In genomic region chr6:3324262-3324942, GRCh38 we compare ENCODE assay signal across 8 cellular contexts.
DNase-seq lines count a peak whose midpoint lies in the region; ATAC-seq and TF ChIP-seq lines count a peak whose summit lies in the region.

No MANE protein-coding gene starts in this region.

- H3K4me3 ChIP-seq in body of pancreas: no peak overlapping the region
- no peak overlapping the region for H3K4me3 ChIP-seq in left lung
- no peak overlapping the region for H3K4me3 ChIP-seq in upper lobe of right lung
- H3K4me3 ChIP-seq in GM23338: no peak overlapping the region

- H3K4me2 ChIP-seq in GM23338: no peak overlapping the region

- no peaks in the 10 kb centered on the region for H3K27me3 Mint-ChIP-seq in activated CD8-positive, alpha-beta T cell treated with anti-CD3 and anti-CD28 coated beads for 36 hours
- H3K27me3 Mint-ChIP-seq in activated CD8-positive, alpha-beta T cell treated with anti-CD3 and anti-CD28 coated beads, Interleukin-2, amount 10 ng/mL, durations not matched to agents 7 days and 5 days (ENCODE audit: low read depth): peaks cover 8% of the 10 kb centered on the region
- H3K27me3 Mint-ChIP-seq in GM23338 (ENCODE audit: insufficient read depth, low read depth, poor library complexity): peaks cover 13% of the 10 kb centered on the region

- H4K20me1 ChIP-seq in GM23338 (replicated peaks; ENCODE audit: insufficient read depth): 0 out of 2 replicates have a peak, but pooled peaks cover 14% of the 10 kb centered on the region

- H3K9me3 ChIP-seq in body of pancreas (no peaks in the 10 kb centered on the region), left lung (no peaks in the 10 kb centered on the region), upper lobe of right lung (no peaks in the 10 kb centered on the region)

- peaks cover 11% of the 10 kb centered on the region for H3K4me1 Mint-ChIP-seq in activated CD8-positive, alpha-beta T cell treated with anti-CD3 and anti-CD28 coated beads for 36 hours (ENCODE audit: low read depth)
- peaks cover 3% of the 10 kb centered on the region for H3K4me1 Mint-ChIP-seq in activated CD8-positive, alpha-beta T cell treated with anti-CD3 and anti-CD28 coated beads, Interleukin-2, amount 10 ng/mL, durations not matched to agents 7 days and 5 days (ENCODE audit: low read depth)
- peaks cover 45% of the 10 kb centered on the region for H3K4me1 Mint-ChIP-seq in GM23338

- H3K27ac Mint-ChIP-seq in activated CD8-positive, alpha-beta T cell treated with anti-CD3 and anti-CD28 coated beads for 36 hours: no peak overlapping the region
- H3K27ac Mint-ChIP-seq in activated CD8-positive, alpha-beta T cell treated with anti-CD3 and anti-CD28 coated beads, Interleukin-2, amount 10 ng/mL, durations not matched to agents 7 days and 5 days: no peak overlapping the region
- H3K27ac Mint-ChIP-seq in GM23338: no peak overlapping the region

- TF ChIP-seq CTCF in activated CD8-positive, alpha-beta T cell treated with anti-CD3 and anti-CD28 coated beads for 36 hours (IDR thresholded peaks at IDR 0.05): no peak
- TF ChIP-seq CTCF in body of pancreas (IDR thresholded peaks at IDR 0.05) (no peak), left lung (IDR thresholded peaks at IDR 0.05) (no peak), upper lobe of right lung (IDR thresholded peaks at IDR 0.05) (no peak), GM23338 (conservative IDR thresholded peaks at IDR 0.05; ENCODE audit: low read depth in 2 of 2) (no peak)

- H3K4me1 ChIP-seq in body of pancreas (peaks cover 42% of the 10 kb centered on the region), left lung (peaks cover 9 to 13% of the 10 kb centered on the region in 2 donors), upper lobe of right lung (peaks cover 16% of the 10 kb centered on the region), GM23338 (ENCODE audit: insufficient read depth) (peaks cover 11% of the 10 kb centered on the region)

- H3K36me3 Mint-ChIP-seq in activated CD8-positive, alpha-beta T cell treated with anti-CD3 and anti-CD28 coated beads for 36 hours (ENCODE audit: low read depth): no peaks in the 10 kb centered on the region
- H3K36me3 Mint-ChIP-seq in activated CD8-positive, alpha-beta T cell treated with anti-CD3 and anti-CD28 coated beads, Interleukin-2, amount 10 ng/mL, durations not matched to agents 7 days and 5 days (ENCODE audit: low read depth): no peaks in the 10 kb centered on the region
- peaks cover 15% of the 10 kb centered on the region; the same call in 2 of the 3 replicates for H3K36me3 Mint-ChIP-seq in GM23338 (ENCODE audit: low read depth)

- H3K4me3 Mint-ChIP-seq in activated CD8-positive, alpha-beta T cell treated with anti-CD3 and anti-CD28 coated beads for 36 hours: no peak overlapping the region
- no peak overlapping the region for H3K4me3 Mint-ChIP-seq in activated CD8-positive, alpha-beta T cell treated with anti-CD3 and anti-CD28 coated beads, Interleukin-2, amount 10 ng/mL, durations not matched to agents 7 days and 5 days
- no peak overlapping the region for H3K4me3 Mint-ChIP-seq in GM23338

- H3K27ac ChIP-seq in body of pancreas (peak overlapping the region in 3 of 4 donors; percentile 8 to 55 (median 47)), left lung (peak overlapping the region; percentile 73 to 79), upper lobe of right lung (peak overlapping the region; percentile 60), GM23338 (ENCODE audit: low read depth) (no peak overlapping the region)

- no peaks in the 10 kb centered on the region for H3K9me3 Mint-ChIP-seq in activated CD8-positive, alpha-beta T cell treated with anti-CD3 and anti-CD28 coated beads for 36 hours
- no peaks in the 10 kb centered on the region for H3K9me3 Mint-ChIP-seq in activated CD8-positive, alpha-beta T cell treated with anti-CD3 and anti-CD28 coated beads, Interleukin-2, amount 10 ng/mL, durations not matched to agents 7 days and 5 days (ENCODE audit: insufficient read depth)
- H3K9me3 Mint-ChIP-seq in GM23338: no peaks in the 10 kb centered on the region

- peak; percentile 93 for ATAC-seq in activated CD8-positive, alpha-beta T cell treated with anti-CD3 and anti-CD28 coated beads for 36 hours
- ATAC-seq in activated CD8-positive, alpha-beta T cell treated with anti-CD3 and anti-CD28 coated beads, Interleukin-2, amount 10 ng/mL, durations not matched to agents 7 days and 5 days: no peak
- ATAC-seq in HG03432 (IDR thresholded peaks at IDR 0.05; ENCODE audit: unreplicated experiment) (peak; percentile 86), body of pancreas (peak; percentile 24), left lung (peak; percentile 82), upper lobe of right lung (peak; percentile 62), GM23338 (no peak)

- no peaks in the 10 kb centered on the region for H3K9me2 ChIP-seq in GM23338 (ENCODE audit: insufficient read depth)

- H3K36me3 ChIP-seq in body of pancreas (replicated peaks in 1 of 2; ENCODE audit: insufficient read depth in 1 of 2, low read depth in 2 of 2) (no peaks in the 10 kb centered on the region), left lung (no peaks in the 10 kb centered on the region), upper lobe of right lung (no peaks in the 10 kb centered on the region), GM23338 (ENCODE audit: insufficient read depth) (peaks cover 5% of the 10 kb centered on the region; the same call in 1 of the 2 replicates)

- WGBS in body of pancreas, 2 donors: 68 to 80% methylated on average over 12 of the region's 12 CpGs

- POLR2A ChIA-PET in activated CD8-positive, alpha-beta T cell treated with anti-CD3 and anti-CD28 coated beads for 36 hours (lab: Charles Lee): interaction anchor here (1.2 kb wide), 1 partner anchor 12 kb away, joined by 3 read pairs; no protein-coding TSS in a partner anchor
- POLR2A ChIA-PET in activated CD8-positive, alpha-beta T cell treated with anti-CD3 and anti-CD28 coated beads, Interleukin-2, amount 10 ng/mL, durations not matched to agents 7 days and 5 days (lab: Charles Lee): no interaction called here

- peaks cover 7% of the 10 kb centered on the region; the same call in 1 of the 2 replicates for H3F3A ChIP-seq in GM23338 (replicated peaks; ENCODE audit: low read depth)

- CTCF ChIA-PET in activated CD8-positive, alpha-beta T cell treated with anti-CD3 and anti-CD28 coated beads for 36 hours (lab: Charles Lee): interaction anchor here (1.3 kb wide), 1 partner anchor 43 kb away, joined by 3 read pairs; no protein-coding TSS in a partner anchor
- CTCF ChIA-PET in activated CD8-positive, alpha-beta T cell treated with anti-CD3 and anti-CD28 coated beads, Interleukin-2, amount 10 ng/mL, durations not matched to agents 7 days and 5 days (lab: Charles Lee): no interaction called here

- TF ChIP-seq POLR2A in body of pancreas (IDR thresholded peaks at IDR 0.05): peak in 1 of 3 donors; percentile 9

- peak; percentile 76 for DNase-seq in activated CD8-positive, alpha-beta T cell treated with anti-CD3 and anti-CD28 coated beads for 36 hours
- DNase-seq in activated CD8-positive, alpha-beta T cell treated with anti-CD3 and anti-CD28 coated beads, Interleukin-2, amount 10 ng/mL, durations not matched to agents 7 days and 5 days: no peak
- DNase-seq in body of pancreas: no peak
- peak in 1 of 2 donors; percentile 61 for DNase-seq in left lung
- DNase-seq in upper lobe of right lung: no peak
- DNase-seq in NCI-H187 treated with DMSO at 0.1 percent for 48 hours (lab: John Stamatoyannopoulos, UW): no peak
- DNase-seq in GM23338 (ENCODE audit: low spot score): no peak

- intact Hi-C loops in activated CD8-positive, alpha-beta T cell treated with anti-CD3 and anti-CD28 coated beads for 36 hours (cut with micrococcal nuclease): no loop called here
- intact Hi-C loops in body of pancreas (cut with DNase I) (no loop called here), left lung (cut with DNase I) (no loop called here), upper lobe of right lung (cut with DNase I) (no loop called here)

- no peaks in the 10 kb centered on the region for H3K27me3 ChIP-seq in body of pancreas
- no peaks in the 10 kb centered on the region for H3K27me3 ChIP-seq in left lung
- no peaks in the 10 kb centered on the region for H3K27me3 ChIP-seq in upper lobe of right lung
- H3K27me3 ChIP-seq in GM23338 (ENCODE audit: insufficient read depth): no peaks in the 10 kb centered on the region

- no peak overlapping the region for H2AFZ ChIP-seq in GM23338

- peaks cover 36% of the 10 kb centered on the region for H3K79me2 ChIP-seq in GM23338 (replicated peaks; ENCODE audit: insufficient read depth)

TF ChIP-seq in GM23338, 12 proteins besides CTCF, POLR2A, EP300 and RAD21 (continues in another document):
- TF ChIP-seq REST (IDR thresholded peaks at IDR 0.05; ENCODE audit: unreplicated experiment) (no peak), JUNB (IDR thresholded peaks at IDR 0.05; ENCODE audit: unreplicated experiment) (no peak), POLR2AphosphoS5 (IDR thresholded peaks at IDR 0.05; ENCODE audit: low read depth) (no peak), EZH2phosphoT487 (IDR thresholded peaks at IDR 0.05; ENCODE audit: unreplicated experiment) (no peak), ZNF114 (CRISPR knock-in tag; IDR thresholded peaks at IDR 0.05) (no peak), STAT1 (IDR thresholded peaks at IDR 0.05; ENCODE audit: unreplicated experiment) (no peak), CREB1 (CRISPR knock-in tag; IDR thresholded peaks at IDR 0.05; ENCODE audit: low read depth) (no peak), NANOG (IDR thresholded peaks at IDR 0.05; ENCODE audit: borderline replicate concordance) (no peak)

Comparison
In these comparisons a context has a peak if more than half of its experiments do, and no peak if none do; other contexts are left out.
1. ATAC-seq: peak in activated CD8-positive, alpha-beta T cell treated with anti-CD3 and anti-CD28 coated beads for 36 hours (single experiment), HG03432 (single experiment), body of pancreas (single experiment), left lung (single experiment) and upper lobe of right lung (single experiment); none in activated CD8-positive, alpha-beta T cell treated with anti-CD3 and anti-CD28 coated beads, Interleukin-2, amount 10 ng/mL, durations not matched to agents 7 days and 5 days (single experiment) and GM23338 (single experiment).